In the genomic region with DNA sequence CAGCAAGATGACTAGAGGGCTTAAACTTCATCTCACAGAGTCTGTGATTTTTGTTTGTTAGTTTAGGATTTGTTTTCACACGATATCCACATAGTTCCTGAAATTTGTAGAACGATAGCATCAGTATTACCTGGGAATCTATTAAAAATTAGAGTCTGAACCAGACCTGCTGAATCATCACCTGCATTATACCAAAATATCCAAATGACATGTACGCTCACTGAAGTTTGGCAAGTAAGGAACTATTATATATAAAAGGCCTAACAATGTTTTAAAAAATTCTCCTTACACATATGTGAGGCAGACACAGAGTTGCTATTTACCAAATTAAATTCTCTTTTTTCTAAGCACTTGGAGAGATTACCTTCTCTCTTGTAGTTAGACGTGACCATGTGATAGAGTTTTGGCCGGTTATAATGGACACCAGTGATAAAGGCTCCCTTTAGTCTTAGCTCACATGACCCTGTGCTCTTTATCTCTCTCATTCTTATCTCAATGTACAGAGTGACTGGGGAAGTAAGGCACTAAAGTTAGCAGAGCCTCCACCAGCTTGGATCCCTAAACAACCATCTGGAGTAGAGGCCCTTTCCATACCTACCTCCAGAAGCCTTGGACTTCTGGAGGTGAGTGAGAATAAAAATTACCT, we compare ENCODE assay signal across 24 cellular contexts.
"Had no signal": no experiment of that assay in that cellular context is flagged by ENCODE, and none has a peak within 500 bp of the region (broad histone marks: within the 10 kb centered on the region; RNA-seq: fewer than 3 reads in every experiment).

No MANE protein-coding gene starts in this region.

- H3K4me1 Mint-ChIP-seq: activated B cell treated with CpG ODN at 0.5 μM for 24 hours; activated CD4-positive, alpha-beta T cell treated with anti-CD3 and anti-CD28 coated beads, Interleukin-2, amount 10 ng/mL, durations not matched to agents 24 days and 14 days had no signal

- H3K9me3 ChIP-seq: MG63 had no signal

- H2AFZ ChIP-seq: PC-9 had no signal

- FAIRE-seq: astrocyte, colon had no signal

- H3K4me3 Mint-ChIP-seq: activated B cell treated with CpG ODN at 0.5 μM for 24 hours; activated CD4-positive, alpha-beta T cell treated with anti-CD3 and anti-CD28 coated beads, Interleukin-2, amount 10 ng/mL, durations not matched to agents 24 days and 14 days; activated naive CD4-positive, alpha-beta T cell treated with anti-CD3 and anti-CD28 coated beads for 36 hours; activated naive CD8-positive, alpha-beta T cell; activated T-cell treated with anti-CD3 and anti-CD28 coated beads, Interleukin-2, amount 50 U/mL, for 4 hours; brain had no signal

- H3K36me3 Mint-ChIP-seq: activated naive CD8-positive, alpha-beta T cell; brain had no signal

- H3K9me3 Mint-ChIP-seq: activated B cell treated with CpG ODN at 0.5 μM for 24 hours; activated CD4-positive, alpha-beta T cell treated with anti-CD3 and anti-CD28 coated beads, Interleukin-2, amount 10 ng/mL, durations not matched to agents 24 days and 14 days; brain had no signal

- H3K27me3 ChIP-seq: MG63 had no signal

- H3K27ac ChIP-seq: PC-9 had no signal

- DNase-seq: activated B cell treated with CpG ODN at 0.5 μM for 24 hours; activated CD4-positive, alpha-beta T cell treated with anti-CD3 and anti-CD28 coated beads for 1 hour; activated CD4-positive, alpha-beta T cell treated with anti-CD3 and anti-CD28 coated beads, Interleukin-2, amount 10 ng/mL, durations not matched to agents 24 days and 14 days; activated CD4-positive, alpha-beta T cell treated with anti-CD3 and anti-CD28 coated beads, Interleukin-2, amount 50 U/mL, for 48 hours; activated CD8-positive, alpha-beta memory T cell treated with anti-CD3 and anti-CD28 coated beads for 24 hours; activated gamma-delta T cell; activated naive CD4-positive, alpha-beta T cell treated with anti-CD3 and anti-CD28 coated beads for 36 hours; activated T-cell treated with anti-CD3 and anti-CD28 coated beads, Interleukin-2, amount 50 U/mL, for 4 hours; amygdala; cerebellar nuclear complex; MG63; NCI-H1105; NCI-H1436; NCI-H1694 treated with DMSO at 0.1 percent for 48 hours; NCI-H2029 treated with DMSO at 0.1 percent for 48 hours; NCI-H345; NCI-H510A treated with DMSO at 0.1 percent for 48 hours; PC-9; SIG-M5; T-helper 1 cell had no signal

- H3K27ac Mint-ChIP-seq: activated B cell treated with CpG ODN at 0.5 μM for 24 hours; activated CD4-positive, alpha-beta T cell treated with anti-CD3 and anti-CD28 coated beads, Interleukin-2, amount 10 ng/mL, durations not matched to agents 24 days and 14 days; activated naive CD4-positive, alpha-beta T cell treated with anti-CD3 and anti-CD28 coated beads for 36 hours; activated naive CD8-positive, alpha-beta T cell; brain had no signal

- ATAC-seq: activated T-cell treated with anti-CD3 and anti-CD28 coated beads, Interleukin-2, amount 50 U/mL, for 4 hours had no signal

- H3K36me3 ChIP-seq: MG63 had no signal

- H3K4me3 ChIP-seq: MG63, PC-9 had no signal

- H3K4me2 ChIP-seq: PC-9 had no signal

- H3K27me3 Mint-ChIP-seq: activated B cell treated with CpG ODN at 0.5 μM for 24 hours; activated CD4-positive, alpha-beta T cell treated with anti-CD3 and anti-CD28 coated beads, Interleukin-2, amount 10 ng/mL, durations not matched to agents 24 days and 14 days; activated naive CD8-positive, alpha-beta T cell had no signal
